ENCODE assay signal across 25 cellular contexts in the genomic region with DNA sequence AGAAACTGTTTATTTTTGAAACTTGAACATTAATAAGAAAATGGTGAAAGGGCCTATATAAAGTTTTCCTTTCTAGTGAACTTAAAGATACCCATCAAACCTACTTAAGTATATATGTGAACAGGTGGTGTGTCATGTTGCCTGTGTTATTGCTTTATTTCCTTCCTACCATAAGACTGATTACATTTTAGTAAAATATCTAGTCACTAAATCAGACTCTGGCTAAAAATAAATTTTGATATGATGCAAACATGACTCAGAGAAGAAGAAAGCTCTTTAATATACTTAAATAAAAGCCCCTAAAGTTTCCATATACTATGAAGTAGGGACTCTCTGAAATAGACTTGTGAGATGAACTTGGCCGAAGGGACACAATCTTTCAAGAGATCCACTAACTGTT. TPM values are rescaled to one million over a fixed set of nuclear protein-coding genes. Genes with fewer than 3 reads are reported as not detected.
DNase-seq lines count a peak whose midpoint lies in the region; ATAC-seq and TF ChIP-seq lines count a peak whose summit lies in the region.
"Had no signal": no experiment of that assay in that cellular context is flagged by ENCODE, and none has a peak within 500 bp of the region (broad histone marks: within the 10 kb centered on the region; RNA-seq: fewer than 3 reads in every experiment).

No MANE protein-coding gene starts in this region.

- no peak for TF ChIP-seq POLR2A in body of pancreas (IDR thresholded peaks at IDR 0.05)

- H3K4me2 ChIP-seq in GM23248 (ENCODE audit: unreplicated experiment) = no peak overlapping the region

- in situ Hi-C loops in GM23248 (cut with MboI) = no loop called here

- H3F3A ChIP-seq in GM23248 (ENCODE audit: insufficient read depth) = 0 out of 2 replicates have a peak, but pooled peaks cover 9% of the 10 kb centered on the region

- H3K79me2 ChIP-seq in GM23248 (ENCODE audit: insufficient read depth) = no peaks in the 10 kb centered on the region

- intact Hi-C loops in activated CD4-positive, alpha-beta T cell treated with anti-CD3 and anti-CD28 coated beads for 36 hours (cut with DNase I, micrococcal nuclease) = no loop called here
- intact Hi-C loops in body of pancreas (cut with DNase I) = no loop called here
- intact Hi-C loops in Right ventricle myocardium superior (cut with DNase I) = no loop called here

- ATAC-seq in activated CD4-positive, alpha-beta T cell treated with anti-CD3 and anti-CD28 coated beads for 36 hours = no peak
- no peak for ATAC-seq in body of pancreas
- ATAC-seq in Right ventricle myocardium superior (ENCODE audit: poor library complexity) = no peak
- ATAC-seq: SK-N-SH treated with all-trans-retinoic acid at 6 μM for 48 hours had no signal

- peak overlapping the region; percentile 68 for H3K27ac Mint-ChIP-seq in activated CD4-positive, alpha-beta T cell treated with anti-CD3 and anti-CD28 coated beads for 36 hours
- peak overlapping the region; percentile 8 for H3K27ac Mint-ChIP-seq in activated naive CD8-positive, alpha-beta T cell
- H3K27ac Mint-ChIP-seq: activated CD4-positive, alpha-beta memory T cell treated with anti-CD3 and anti-CD28 coated beads, Interleukin-2, amount 10 ng/mL, durations not matched to agents 7 days and 5 days; T-helper 1 cell treated with Interleukin-12 subunit alpha and Interleukin-12 subunit beta and Interleukin-4 antibody, amounts not matched to agents 30 μg/mL and 1 μg/mL, for 36 hours had no signal

- H4K20me1 ChIP-seq in GM23248 (ENCODE audit: insufficient read depth) = no peaks in the 10 kb centered on the region

- 97 to 100% methylated on average over 1 of the region's 1 CpG for WGBS in GM23248 (ENCODE audit: low coverage in 1 of 2, low lambda C conversion rate in 2 of 2, missing lambda C conversion rate in 2 of 2), 2 experiments
- WGBS in body of pancreas, 2 donors = 95 to 96% methylated on average over 1 of the region's 1 CpG

- peaks cover 24% of the 10 kb centered on the region for H3K36me3 Mint-ChIP-seq in activated CD4-positive, alpha-beta T cell treated with anti-CD3 and anti-CD28 coated beads for 36 hours (ENCODE audit: low read depth)
- H3K36me3 Mint-ChIP-seq in activated naive CD8-positive, alpha-beta T cell = peaks cover 9% of the 10 kb centered on the region

- no peak overlapping the region for H3K4me3 ChIP-seq in GM23248
- H3K4me3 ChIP-seq in fibroblast of pulmonary artery (replicated peaks; ENCODE audit: low read depth, low read length) = no peak overlapping the region
- H3K4me3 ChIP-seq in body of pancreas = no peak overlapping the region
- H3K4me3 ChIP-seq: left ventricle myocardium inferior, pancreas, tibial artery, vagina had no signal

- TF ChIP-seq CTCF in fibroblast of pulmonary artery (IDR thresholded peaks at IDR 0.05; ENCODE audit: low read length, missing control alignments) = no peak
- TF ChIP-seq CTCF in RWPE1 (conservative IDR thresholded peaks at IDR 0.05; ENCODE audit: low read depth) = no peak
- no peak for TF ChIP-seq CTCF in body of pancreas (IDR thresholded peaks at IDR 0.05)

- H3K4me3 Mint-ChIP-seq in activated CD4-positive, alpha-beta T cell treated with anti-CD3 and anti-CD28 coated beads for 36 hours = no peak overlapping the region
- H3K4me3 Mint-ChIP-seq in activated naive CD8-positive, alpha-beta T cell = no peak overlapping the region
- H3K4me3 Mint-ChIP-seq: activated CD4-positive, alpha-beta memory T cell treated with anti-CD3 and anti-CD28 coated beads, Interleukin-2, amount 10 ng/mL, durations not matched to agents 7 days and 5 days; T-helper 1 cell treated with Interleukin-12 subunit alpha and Interleukin-12 subunit beta and Interleukin-4 antibody, amounts not matched to agents 30 μg/mL and 1 μg/mL, for 36 hours had no signal

- no peak for DNase-seq in activated CD4-positive, alpha-beta T cell treated with anti-CD3 and anti-CD28 coated beads for 36 hours
- no peak for DNase-seq in activated CD4-positive, alpha-beta T cell treated with anti-CD3 and anti-CD28 coated beads for 4 hours
- DNase-seq in GM23248 (peak; percentile 30), fibroblast of pulmonary artery (ENCODE audit: low read depth) (peak; percentile 5), RWPE1 (ENCODE audit: low spot score) (no peak), body of pancreas (no peak), Right ventricle myocardium superior (no peak)
- DNase-seq: activated CD4-positive, alpha-beta memory T cell treated with anti-CD3 and anti-CD28 coated beads, Interleukin-2, amount 10 ng/mL, durations not matched to agents 7 days and 5 days; activated CD4-positive, CD25-positive, alpha-beta regulatory T cell treated with anti-CD3 and anti-CD28 coated beads, Interleukin-2, amount 50 U/mL, for 72 hours; activated effector memory CD4-positive, alpha-beta T cell treated with anti-CD3 and anti-CD28 coated beads, Interleukin-2, amount 50 U/mL, for 16 hours; amygdala; Calu3; DMS79; left ventricle myocardium inferior; mesenchymal stem cell; NCI-H1048; NCI-H1694; NCI-H82; pancreas; RPMI8226; tibial artery had no signal

- H3K9me3 Mint-ChIP-seq in activated CD4-positive, alpha-beta T cell treated with anti-CD3 and anti-CD28 coated beads for 36 hours (ENCODE audit: low read depth) = no peaks in the 10 kb centered on the region
- no peaks in the 10 kb centered on the region for H3K9me3 Mint-ChIP-seq in activated naive CD8-positive, alpha-beta T cell (ENCODE audit: low read depth)
- H3K9me3 Mint-ChIP-seq: activated CD4-positive, alpha-beta memory T cell treated with anti-CD3 and anti-CD28 coated beads, Interleukin-2, amount 10 ng/mL, durations not matched to agents 7 days and 5 days; T-helper 1 cell treated with Interleukin-12 subunit alpha and Interleukin-12 subunit beta and Interleukin-4 antibody, amounts not matched to agents 30 μg/mL and 1 μg/mL, for 36 hours had no signal

- H3K4me1 Mint-ChIP-seq in activated CD4-positive, alpha-beta T cell treated with anti-CD3 and anti-CD28 coated beads for 36 hours = peaks cover 5% of the 10 kb centered on the region
- H3K4me1 Mint-ChIP-seq in activated naive CD8-positive, alpha-beta T cell (ENCODE audit: low read depth) = peaks cover 8% of the 10 kb centered on the region

- peaks cover 7% of the 10 kb centered on the region for H3K4me1 ChIP-seq in GM23248 (ENCODE audit: insufficient read depth)
- peaks cover 18% of the 10 kb centered on the region for H3K4me1 ChIP-seq in body of pancreas
- H3K4me1 ChIP-seq: tibial artery, vagina had no signal

- POLR2A ChIA-PET in activated CD4-positive, alpha-beta T cell treated with anti-CD3 and anti-CD28 coated beads for 36 hours (lab: Charles Lee) = no interaction called here
- POLR2A ChIA-PET in RWPE1 (lab: Yijun Ruan, JAX; ENCODE audit: low non-redundant PET) = no interaction called here

- H2AFZ ChIP-seq in GM23248 = no peak overlapping the region

- no peak overlapping the region for H3K9ac ChIP-seq in GM23248

- CTCF ChIA-PET in activated CD4-positive, alpha-beta T cell treated with anti-CD3 and anti-CD28 coated beads for 36 hours (lab: Charles Lee) = interaction anchor here (0.8 kb wide), 1 partner anchor 10 kb away, joined by 3 read pairs; no protein-coding TSS in a partner anchor
- CTCF ChIA-PET in RWPE1 (lab: Yijun Ruan, JAX) = no interaction called here

- no peaks in the 10 kb centered on the region for H3K27me3 ChIP-seq in GM23248 (replicated peaks; ENCODE audit: insufficient read depth)
- no peaks in the 10 kb centered on the region for H3K27me3 ChIP-seq in body of pancreas
- H3K27me3 ChIP-seq: pancreas, tibial artery, vagina had no signal

- H3K27ac ChIP-seq in GM23248 (no peak overlapping the region), RWPE1 (no peak overlapping the region), body of pancreas (no peak overlapping the region)
- H3K27ac ChIP-seq: left ventricle myocardium inferior, pancreas, tibial artery, vagina had no signal

- H3K9me3 ChIP-seq in GM23248 (ENCODE audit: low read depth) (no peaks in the 10 kb centered on the region), body of pancreas (no peaks in the 10 kb centered on the region)
- H3K9me3 ChIP-seq: left ventricle myocardium inferior, pancreas, tibial artery, vagina had no signal

- H3K36me3 ChIP-seq in GM23248 (ENCODE audit: low read depth) = peaks cover 58% of the 10 kb centered on the region
- peaks cover 0 to 6% of the 10 kb centered on the region in 2 donors for H3K36me3 ChIP-seq in body of pancreas (replicated peaks in 1 of 2; ENCODE audit: insufficient read depth in 1 of 2, low read depth in 2 of 2)

- no peaks in the 10 kb centered on the region for H3K27me3 Mint-ChIP-seq in activated CD4-positive, alpha-beta T cell treated with anti-CD3 and anti-CD28 coated beads for 36 hours
- H3K27me3 Mint-ChIP-seq in activated naive CD8-positive, alpha-beta T cell = no peaks in the 10 kb centered on the region
- H3K27me3 Mint-ChIP-seq: activated CD4-positive, alpha-beta memory T cell treated with anti-CD3 and anti-CD28 coated beads, Interleukin-2, amount 10 ng/mL, durations not matched to agents 7 days and 5 days had no signal

- no peaks in the 10 kb centered on the region for H3K9me2 ChIP-seq in GM23248 (ENCODE audit: insufficient read depth)

RNA-seq across cellular contexts. Expression of a gene that starts 35.1 kb away (rescaled TPM):
- total RNA-seq in activated CD4-positive, alpha-beta T cell treated with anti-CD3 and anti-CD28 coated beads for 36 hours = 10 to 100 TPM; 28.4 to 31.6 TPM
- 76.1 and 83.1 TPM in 2 replicates for total RNA-seq in GM23248 (2014; rRNA removed; shearing (Covaris generic))
- polyA plus RNA-seq in GM23248 (2016; fragmentation: Nextera tagmentation; extraction: Ambion mirVana) = 44.8 and 45.1 TPM in 2 replicates
- 10 to 100 TPM; 25.4 to 35.0 TPM for total RNA-seq in body of pancreas
- total RNA-seq in Right ventricle myocardium superior = 27.6 TPM

Comparison
In these comparisons a context has a peak if more than half of its experiments do, and no peak if none do; other contexts are left out.
1. DNase-seq: peak in GM23248 (single experiment) and fibroblast of pulmonary artery (single experiment); none in activated CD4-positive, alpha-beta T cell treated with anti-CD3 and anti-CD28 coated beads for 36 hours (single experiment), activated CD4-positive, alpha-beta T cell treated with anti-CD3 and anti-CD28 coated beads for 4 hours (0 of 2), RWPE1 (single experiment), body of pancreas (0 of 4) and Right ventricle myocardium superior (single experiment).